9 cellular contexts compared by ENCODE assay signal in the genomic region with DNA sequence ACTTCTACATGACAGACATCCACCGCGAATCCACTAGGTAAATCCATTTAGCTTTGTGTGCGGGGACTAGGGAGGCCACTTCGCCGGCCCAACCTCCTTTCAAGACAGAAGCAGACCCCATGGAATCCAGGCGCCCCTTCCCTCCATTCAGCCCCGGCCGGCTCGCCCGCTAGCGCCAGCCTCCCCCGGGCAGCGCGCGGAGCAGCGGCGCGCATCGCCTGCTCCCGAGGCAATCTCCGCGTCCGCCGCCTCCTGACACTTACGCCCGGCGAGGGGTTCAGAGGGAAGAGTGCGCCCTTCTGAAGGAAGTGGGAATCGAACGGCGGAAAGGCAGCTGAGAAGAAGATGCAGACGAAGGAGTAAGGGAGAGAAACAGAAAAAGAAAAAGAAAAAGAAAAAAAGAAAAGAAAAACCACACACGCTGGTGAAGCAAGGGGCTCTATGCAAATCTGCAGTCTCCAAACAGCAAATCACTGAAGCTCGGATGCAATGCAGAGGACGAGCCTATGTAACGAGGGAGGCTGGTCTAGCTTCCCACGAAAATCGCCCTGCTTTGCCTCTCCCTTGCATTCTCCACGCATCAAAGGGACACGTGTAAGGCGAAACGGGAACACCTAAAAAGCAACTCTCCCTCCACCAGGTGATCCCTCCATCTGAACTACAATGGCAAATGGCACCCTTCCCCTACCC.
DNase-seq lines count a peak whose midpoint lies in the region; ATAC-seq and TF ChIP-seq lines count a peak whose summit lies in the region.
"Had no signal": no experiment of that assay in that cellular context is flagged by ENCODE, and none has a peak within 500 bp of the region (broad histone marks: within the 10 kb centered on the region; RNA-seq: fewer than 3 reads in every experiment).

No MANE protein-coding gene starts in this region.

- H3K27me3 ChIP-seq in gastroesophageal sphincter, result peaks cover 57% of the 10 kb centered on the region

- H3K9me3 ChIP-seq in mesodermal cell (ENCODE audit: control insufficient read depth, low read length) (no peaks in the 10 kb centered on the region), gastroesophageal sphincter (no peaks in the 10 kb centered on the region)

- peaks cover 10% of the 10 kb centered on the region for H3K4me1 Mint-ChIP-seq in chondrocyte (ENCODE audit: low read depth)
- H3K4me1 Mint-ChIP-seq in activated T-helper 2 cell treated with anti-CD3 and anti-CD28 coated beads, Interferon-gamma antibody, Interleukin-2, Interleukin-4, amounts not matched to agents 10 μg/mL and 5 μg/mL and 100 μg/mL, durations not matched to agents 14 hours and 24 hours and 36 hours (ENCODE audit: low read depth), result no peaks in the 10 kb centered on the region

- intact Hi-C loops in activated T-helper 2 cell treated with anti-CD3 and anti-CD28 coated beads, Interferon-gamma antibody, Interleukin-2, Interleukin-4, amounts not matched to agents 10 μg/mL and 5 μg/mL and 100 μg/mL, durations not matched to agents 14 hours and 24 hours and 36 hours (cut with micrococcal nuclease), result no loop called here

- peaks cover 73% of the 10 kb centered on the region for H3K27me3 Mint-ChIP-seq in chondrocyte (ENCODE audit: low read depth)
- peaks cover 21% of the 10 kb centered on the region for H3K27me3 Mint-ChIP-seq in activated T-helper 2 cell treated with anti-CD3 and anti-CD28 coated beads, Interferon-gamma antibody, Interleukin-2, Interleukin-4, amounts not matched to agents 10 μg/mL and 5 μg/mL and 100 μg/mL, durations not matched to agents 14 hours and 24 hours and 36 hours (ENCODE audit: low read depth)

- H3K27ac ChIP-seq in mesodermal cell (ENCODE audit: low read depth, low read length, severe bottlenecking) (no peak overlapping the region), gastroesophageal sphincter (no peak overlapping the region)

- no peaks in the 10 kb centered on the region for H3K9me3 Mint-ChIP-seq in chondrocyte (ENCODE audit: low read depth)
- no peaks in the 10 kb centered on the region for H3K9me3 Mint-ChIP-seq in activated T-helper 2 cell treated with anti-CD3 and anti-CD28 coated beads, Interferon-gamma antibody, Interleukin-2, Interleukin-4, amounts not matched to agents 10 μg/mL and 5 μg/mL and 100 μg/mL, durations not matched to agents 14 hours and 24 hours and 36 hours

- H3K4me3 Mint-ChIP-seq in chondrocyte (ENCODE audit: unreplicated experiment), result peak overlapping the region; percentile 46
- no peak overlapping the region for H3K4me3 Mint-ChIP-seq in activated T-helper 2 cell treated with anti-CD3 and anti-CD28 coated beads, Interferon-gamma antibody, Interleukin-2, Interleukin-4, amounts not matched to agents 10 μg/mL and 5 μg/mL and 100 μg/mL, durations not matched to agents 14 hours and 24 hours and 36 hours (ENCODE audit: low read depth)

- no peak for TF ChIP-seq POLR2A in gastroesophageal sphincter (IDR thresholded peaks at IDR 0.05)

- DNase-seq in COR-L47 (lab: John Stamatoyannopoulos, UW), result peak; percentile 28
- DNase-seq in NCI-H146 (lab: John Stamatoyannopoulos, UW), result peak; percentile 72
- no peak for DNase-seq in chondrocyte (ENCODE audit: low spot score)
- DNase-seq in activated CD4-positive, alpha-beta T cell treated with anti-CD3 and anti-CD28 coated beads, Interleukin-2, amount 50 U/mL, for 48 hours, result no peak
- no peak for DNase-seq in T1000 (lab: John Stamatoyannopoulos, UW)
- DNase-seq in activated T-helper 2 cell treated with anti-CD3 and anti-CD28 coated beads, Interferon-gamma antibody, Interleukin-2, Interleukin-4, amounts not matched to agents 10 μg/mL and 5 μg/mL and 100 μg/mL, durations not matched to agents 14 hours and 24 hours and 36 hours (ENCODE audit: low spot score), result no peak
- DNase-seq: stimulated activated CD4-positive, alpha-beta T cell treated with anti-CD3 and anti-CD28 coated beads, Interleukin-1b, Interleukin-23, amount 100 ng/mL, for 48 hours had no signal

- no peak overlapping the region for H3K27ac Mint-ChIP-seq in chondrocyte (ENCODE audit: unreplicated experiment)
- H3K27ac Mint-ChIP-seq in activated T-helper 2 cell treated with anti-CD3 and anti-CD28 coated beads, Interferon-gamma antibody, Interleukin-2, Interleukin-4, amounts not matched to agents 10 μg/mL and 5 μg/mL and 100 μg/mL, durations not matched to agents 14 hours and 24 hours and 36 hours, result no peak overlapping the region

- no peaks in the 10 kb centered on the region for H3K36me3 ChIP-seq in mesodermal cell (ENCODE audit: control insufficient read depth, insufficient read depth, low read length)
- no peaks in the 10 kb centered on the region for H3K36me3 ChIP-seq in gastroesophageal sphincter

- no peaks in the 10 kb centered on the region for H3K36me3 Mint-ChIP-seq in chondrocyte (ENCODE audit: low read depth)
- no peaks in the 10 kb centered on the region for H3K36me3 Mint-ChIP-seq in activated T-helper 2 cell treated with anti-CD3 and anti-CD28 coated beads, Interferon-gamma antibody, Interleukin-2, Interleukin-4, amounts not matched to agents 10 μg/mL and 5 μg/mL and 100 μg/mL, durations not matched to agents 14 hours and 24 hours and 36 hours (ENCODE audit: low read depth)

- peak overlapping the region; percentile 45 for H3K4me3 ChIP-seq in mesodermal cell (ENCODE audit: extremely low read depth, insufficient read depth, low read length, poor library complexity, severe bottlenecking)
- H3K4me3 ChIP-seq in gastroesophageal sphincter, result peak overlapping the region in 1 of 2 donors; percentile 44

- no peak for TF ChIP-seq CTCF in chondrocyte (IDR thresholded peaks at IDR 0.05)
- TF ChIP-seq CTCF in gastroesophageal sphincter (IDR thresholded peaks at IDR 0.05), result no peak

- TF ChIP-seq EP300 in gastroesophageal sphincter (IDR thresholded peaks at IDR 0.05), result no peak

- ATAC-seq in gastroesophageal sphincter, result no peak

- H3K4me1 ChIP-seq in mesodermal cell (ENCODE audit: control insufficient read depth, insufficient read depth, low read length, poor library complexity, severe bottlenecking) (peaks cover 3% of the 10 kb centered on the region), gastroesophageal sphincter (peaks cover 0 to 20% (median 0%) of the 10 kb centered on the region in 3 donors)

- WGBS in mesodermal cell (ENCODE audit: insufficient coverage in 2 of 2), 2 experiments, result 0 to 1% methylated on average over 33 to 36 of the region's 42 CpGs
- WGBS in gastroesophageal sphincter (ENCODE audit: low coverage in 1 of 2), 2 donors, result 0 to 1% methylated on average over 4 to 10 of the region's 42 CpGs

Comparison
In these comparisons a context has a peak if more than half of its experiments do, and no peak if none do; other contexts are left out.
1. DNase-seq: peak in COR-L47 (single experiment) and NCI-H146 (single experiment); none in chondrocyte (single experiment), activated CD4-positive, alpha-beta T cell treated with anti-CD3 and anti-CD28 coated beads, Interleukin-2, amount 50 U/mL, for 48 hours (0 of 2), T1000 (single experiment) and activated T-helper 2 cell treated with anti-CD3 and anti-CD28 coated beads, Interferon-gamma antibody, Interleukin-2, Interleukin-4, amounts not matched to agents 10 μg/mL and 5 μg/mL and 100 μg/mL, durations not matched to agents 14 hours and 24 hours and 36 hours (single experiment).